15 cellular contexts compared by ENCODE assay signal in genomic region chr13:114155923-114156883, GRCh38. TPM values are rescaled to one million over a fixed set of nuclear protein-coding genes. Genes with fewer than 3 reads are reported as not detected.
DNase-seq lines count a peak whose midpoint lies in the region; ATAC-seq and TF ChIP-seq lines count a peak whose summit lies in the region.
"Had no signal": no experiment of that assay in that cellular context is flagged by ENCODE, and none has a peak within 500 bp of the region (broad histone marks: within the 10 kb centered on the region; RNA-seq: fewer than 3 reads in every experiment).

No MANE protein-coding gene starts in this region.

- H3K4me3 Mint-ChIP-seq in activated T-cell treated with anti-CD3 and anti-CD28 coated beads, Interleukin-2, amount 50 U/mL, for 24 hours: peak overlapping the region; percentile 20

- intact Hi-C loops in Panc1 (cut with micrococcal nuclease; ENCODE audit: unreplicated experiment): no loop called here
- intact Hi-C loops in body of pancreas (cut with DNase I): no loop called here

- H3K9me3 Mint-ChIP-seq in activated T-cell treated with anti-CD3 and anti-CD28 coated beads, Interleukin-2, amount 50 U/mL, for 24 hours: peaks cover 5% of the 10 kb centered on the region

- no TSS peak for BruUV-seq in Panc1 (replicated peaks; lab: Mats Ljungman, UMichigan)

- in situ Hi-C loops in Panc1 (cut with HindIII; ENCODE audit: low pct_unique_long_range_greater_than_20kb, low sequenced_read_pairs): no loop called here

- no peak for TF ChIP-seq POLR2A in body of pancreas (IDR thresholded peaks at IDR 0.05)

- H3K27ac Mint-ChIP-seq in activated T-cell treated with anti-CD3 and anti-CD28 coated beads, Interleukin-2, amount 50 U/mL, for 24 hours: peak overlapping the region; percentile 80

- peaks cover 74% of the 10 kb centered on the region for H3K4me1 Mint-ChIP-seq in activated T-cell treated with anti-CD3 and anti-CD28 coated beads, Interleukin-2, amount 50 U/mL, for 24 hours (ENCODE audit: low read depth)

- H3K4me3 ChIP-seq in Panc1 (ENCODE audit: low read depth in 2 of 2, low read length in 2 of 2): peak overlapping the region; percentile 17 to 35; a peak in 3 of 4 replicates
- H3K4me3 ChIP-seq in duodenal mucosa (ENCODE audit: low read depth in 1 of 2, low read length in 2 of 2): peak overlapping the region; percentile 32 to 45
- H3K4me3 ChIP-seq in body of pancreas: no peak overlapping the region
- H3K4me3 ChIP-seq: dorsolateral prefrontal cortex, psoas muscle had no signal

- peak overlapping the region in 1 of 2 donors; percentile 45 for H3K9ac ChIP-seq in duodenal mucosa (ENCODE audit: low read depth in 1 of 2, low read length in 2 of 2)

- no peak overlapping the region for H3K27ac ChIP-seq in Panc1 (ENCODE audit: low read length)
- no peak overlapping the region for H3K27ac ChIP-seq in duodenal mucosa (ENCODE audit: low read depth, low read length)
- no peak overlapping the region for H3K27ac ChIP-seq in body of pancreas
- H3K27ac ChIP-seq: dorsolateral prefrontal cortex, psoas muscle had no signal

- POLR2A ChIA-PET in Panc1 (lab: Charles Lee): interaction anchor here (0.7 kb wide), 1 partner anchor 21 kb away, joined by 4 read pairs; no protein-coding TSS in a partner anchor

- H3K36me3 Mint-ChIP-seq in activated T-cell treated with anti-CD3 and anti-CD28 coated beads, Interleukin-2, amount 50 U/mL, for 24 hours (ENCODE audit: low read depth): no peaks in the 10 kb centered on the region

- WGBS in body of pancreas, 2 donors: 28 to 54% methylated on average over 9 to 11 of the region's 19 CpGs

- peak; percentile 62; the same call in 1 of the 2 replicates for ATAC-seq in Panc1
- ATAC-seq in stimulated activated naive CD8-positive, alpha-beta T cell treated with anti-CD3 and anti-CD28 coated beads, Interleukin-15, Interleukin-2, amounts not matched to agents 100 U/mL and 50 U/mL, for 24 hours: no peak
- ATAC-seq in GM19452 (IDR thresholded peaks at IDR 0.05; ENCODE audit: unreplicated experiment): no peak
- no peak for ATAC-seq in body of pancreas
- ATAC-seq: psoas muscle had no signal

- no peak for TF ChIP-seq CTCF in Panc1 (IDR thresholded peaks at IDR 0.05)
- no peak for TF ChIP-seq CTCF in body of pancreas (IDR thresholded peaks at IDR 0.05)

- H3K27me3 Mint-ChIP-seq in activated T-cell treated with anti-CD3 and anti-CD28 coated beads, Interleukin-2, amount 50 U/mL, for 24 hours: no peaks in the 10 kb centered on the region

- H3K36me3 ChIP-seq in Panc1 (ENCODE audit: control insufficient read depth, insufficient read depth, low read length): no peaks in the 10 kb centered on the region
- no peaks in the 10 kb centered on the region for H3K36me3 ChIP-seq in duodenal mucosa (ENCODE audit: control insufficient read depth in 1 of 2, insufficient read depth in 2 of 2, low read length in 2 of 2)
- H3K36me3 ChIP-seq in body of pancreas (replicated peaks in 1 of 2; ENCODE audit: insufficient read depth in 1 of 2, low read depth in 2 of 2): no peaks in the 10 kb centered on the region

- DNase-seq in activated T-cell treated with anti-CD3 and anti-CD28 coated beads, Interleukin-2, amount 50 U/mL, for 24 hours: no peak
- DNase-seq in activated T-cell treated with anti-CD3 and anti-CD28 coated beads for 4 hours (no peak), Panc1 (ENCODE audit: low read depth, low spot score) (no peak), body of pancreas (no peak)
- DNase-seq in stimulated activated naive CD8-positive, alpha-beta T cell treated with anti-CD3 and anti-CD28 coated beads, Interleukin-15, Interleukin-2, amounts not matched to agents 100 U/mL and 50 U/mL, for 24 hours: peak; percentile 8
- no peak for DNase-seq in activated CD4-positive, CD25-positive, alpha-beta regulatory T cell treated with anti-CD3 and anti-CD28 coated beads, Interleukin-2, amount 50 U/mL, for 72 hours
- DNase-seq: dorsolateral prefrontal cortex, NCI-H345, psoas muscle had no signal

- H3K9me3 ChIP-seq in Panc1 (ENCODE audit: control insufficient read depth, insufficient read depth, low read depth, low read length) (no peaks in the 10 kb centered on the region), duodenal mucosa (ENCODE audit: control insufficient read depth in 1 of 2, low read length in 2 of 2) (no peaks in the 10 kb centered on the region), body of pancreas (no peaks in the 10 kb centered on the region)
- H3K9me3 ChIP-seq: psoas muscle had no signal

- H3K27me3 ChIP-seq in Panc1 (ENCODE audit: control insufficient read depth, insufficient read depth, low read length) (no peaks in the 10 kb centered on the region), duodenal mucosa (ENCODE audit: control insufficient read depth in 1 of 2, insufficient read depth in 2 of 2, low read length in 2 of 2) (no peaks in the 10 kb centered on the region), body of pancreas (no peaks in the 10 kb centered on the region)

- H3K4me1 ChIP-seq in Panc1 (ENCODE audit: control insufficient read depth, insufficient read depth, low read length) (peaks cover 10% of the 10 kb centered on the region), duodenal mucosa (ENCODE audit: control insufficient read depth in 1 of 2, insufficient read depth in 2 of 2, low read length in 2 of 2) (peaks cover 7 to 9% of the 10 kb centered on the region in 2 donors), body of pancreas (peaks cover 6% of the 10 kb centered on the region)

- CTCF ChIA-PET in Panc1 (lab: Charles Lee): no interaction called here

RNA-seq across cellular contexts. Expression of gene CFAP97D2, which starts 22.9 kb away (rescaled TPM):
- not detected for total RNA-seq in Panc1 (2021; ENCODE audit: unreplicated experiment)
- not detected for polyA plus RNA-seq in Panc1 (2012; ENCODE audit: insufficient read length)
- not detected for total RNA-seq in body of pancreas
- total RNA-seq: Daoy, fibroblast of villous mesenchyme, H1, mesenteric fat pad, psoas muscle had no signal
- polyA plus RNA-seq: H1 had no signal

RNA-seq across cellular contexts. Expression of gene RASA3, which starts 23.8 kb away (rescaled TPM):
- total RNA-seq in Panc1 (2021; ENCODE audit: unreplicated experiment) (33.7 TPM), body of pancreas (10 to 100 TPM; 10.2 to 19.2 TPM)
- polyA plus RNA-seq in Panc1 (2012; ENCODE audit: insufficient read length): 38.4 TPM

Comparison
In these comparisons a context has a peak if more than half of its experiments do, and no peak if none do; other contexts are left out.
1. H3K4me3 ChIP-seq: peak in Panc1 (2 of 2) and duodenal mucosa (2 of 2); none in body of pancreas (0 of 2).